ENCODE assay signal across 15 cellular contexts in the genomic region with DNA sequence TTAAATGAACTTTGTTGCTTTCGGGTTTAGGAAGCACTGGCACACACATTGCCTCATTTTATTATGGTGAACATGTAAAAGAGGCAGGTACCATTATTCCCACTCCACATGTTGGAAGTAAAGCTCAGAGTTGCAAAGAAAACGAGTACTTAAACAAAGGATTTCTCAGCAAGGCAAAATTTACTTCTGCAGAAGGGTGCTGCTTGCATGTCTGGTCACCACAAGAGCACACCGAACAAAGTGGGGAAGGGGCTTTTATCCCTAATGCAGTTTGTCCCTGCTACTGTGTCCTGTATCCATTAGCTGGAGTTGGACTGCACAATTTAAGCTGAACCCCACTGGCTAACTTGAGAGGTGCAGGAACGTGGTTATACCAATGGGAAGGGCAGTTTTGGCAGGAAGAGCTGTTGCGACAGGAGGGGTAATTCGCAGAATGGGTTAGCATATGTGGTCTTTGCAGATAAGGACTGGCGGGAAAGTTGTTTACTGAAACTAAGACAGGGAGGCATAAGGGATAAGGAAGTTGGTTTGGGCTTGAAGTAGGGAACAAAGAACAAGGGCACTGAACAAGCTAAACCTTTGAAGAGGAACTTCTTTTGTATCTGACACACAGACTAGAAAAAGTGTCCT.
"Had no signal": no experiment of that assay in that cellular context is flagged by ENCODE, and none has a peak within 500 bp of the region (broad histone marks: within the 10 kb centered on the region; RNA-seq: fewer than 3 reads in every experiment).

No MANE protein-coding gene starts in this region.

- FAIRE-seq: colon, small intestine had no signal

- H3K27ac ChIP-seq: hepatocyte, uterus had no signal

- H3K4me3 ChIP-seq: hepatocyte, uterus had no signal

- ATAC-seq: natural killer cell, right cardiac atrium had no signal

- H3K4me2 ChIP-seq: hepatocyte had no signal

- H3K27ac Mint-ChIP-seq: dendritic cell treated with granulocyte-macrophage colony-stimulating factor and Interleukin-4, amounts not matched to agents 40 ng/mL and 50 ng/mL, for 4 days; mesothelial cell of epicardium; natural killer cell; type B pancreatic cell had no signal

- DNase-seq: foreskin melanocyte; head of caudate nucleus; natural killer cell; posterior cingulate gyrus; right cardiac atrium; small intestine; stimulated activated CD4-positive, alpha-beta T cell treated with anti-CD3 and anti-CD28 coated beads, Interleukin-12 subunit alpha, Interleukin-12 subunit beta, amount 100 ng/mL, for 4 hours; stimulated activated naive CD4-positive, alpha-beta T cell; uterus had no signal

- H3K36me3 ChIP-seq: uterus had no signal

- H3K4me3 Mint-ChIP-seq: dendritic cell treated with granulocyte-macrophage colony-stimulating factor and Interleukin-4, amounts not matched to agents 40 ng/mL and 50 ng/mL, for 4 days; mesothelial cell of epicardium; natural killer cell; neural crest cell; type B pancreatic cell had no signal

- H3K36me3 Mint-ChIP-seq: mesothelial cell of epicardium, type B pancreatic cell had no signal

- H3K27me3 Mint-ChIP-seq: dendritic cell treated with granulocyte-macrophage colony-stimulating factor and Interleukin-4, amounts not matched to agents 40 ng/mL and 50 ng/mL, for 4 days; type B pancreatic cell had no signal

- H3K9me3 ChIP-seq: uterus had no signal

- H3K4me1 Mint-ChIP-seq: mesothelial cell of epicardium, natural killer cell, neural crest cell had no signal

- H3K27me3 ChIP-seq: hepatocyte, uterus had no signal

- H3K4me1 ChIP-seq: uterus had no signal

- H3K79me2 ChIP-seq: hepatocyte had no signal
